In the genomic region with DNA sequence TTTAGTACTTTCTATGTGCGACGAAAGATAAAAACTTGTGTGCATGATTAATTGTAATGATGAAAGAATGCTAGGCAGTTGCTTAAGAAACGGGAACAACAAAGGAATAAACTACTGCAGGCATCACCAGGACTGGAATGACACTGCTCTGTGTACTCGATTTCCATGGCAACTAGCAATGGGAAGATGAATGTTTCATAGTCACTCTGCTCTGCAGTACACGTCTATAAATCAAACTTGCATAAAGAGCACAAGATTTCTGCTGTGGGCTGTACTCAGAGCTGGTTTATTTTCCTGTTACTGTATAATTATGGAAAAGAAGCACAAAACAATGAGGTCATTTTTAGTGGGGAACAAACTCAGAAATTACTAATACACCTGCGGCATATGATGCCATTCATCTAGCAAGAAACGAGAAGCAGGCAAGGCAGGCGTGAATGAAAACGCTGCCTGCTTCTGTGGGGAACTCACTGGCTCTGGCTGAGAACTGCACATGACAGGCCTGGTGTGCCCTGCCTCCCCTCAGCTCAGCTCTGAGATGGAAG, we compare ENCODE assay signal across 8 cellular contexts. TPM values are rescaled to one million over a fixed set of nuclear protein-coding genes. Genes with fewer than 3 reads are reported as not detected.
DNase-seq lines count a peak whose midpoint lies in the region; ATAC-seq and TF ChIP-seq lines count a peak whose summit lies in the region.

No MANE protein-coding gene starts in this region.

- no peak overlapping the region for H2AFZ ChIP-seq in OCI-LY7 (ENCODE audit: low read length)

- no peak overlapping the region for H3K27ac ChIP-seq in OCI-LY7 (ENCODE audit: low read depth, low read length, poor library complexity, severe bottlenecking)

- peak overlapping the region; percentile 78 for H3K9ac ChIP-seq in skeletal muscle satellite cell (ENCODE audit: low read depth, low read length)

- no peaks in the 10 kb centered on the region for H4K20me1 ChIP-seq in OCI-LY7 (ENCODE audit: insufficient read depth, low read length)

- H3K79me2 ChIP-seq in OCI-LY7 (ENCODE audit: insufficient read depth, low read depth, low read length): no peaks in the 10 kb centered on the region

- H3K4me2 ChIP-seq in skeletal muscle satellite cell (ENCODE audit: low read length): peak overlapping the region; percentile 50
- H3K4me2 ChIP-seq in OCI-LY7 (ENCODE audit: low read length): no peak overlapping the region

- no peaks in the 10 kb centered on the region for H3K9me2 ChIP-seq in OCI-LY7 (ENCODE audit: insufficient read depth, low read length)

- intact Hi-C loops in head of caudate nucleus (cut with DNase I) (loop anchor here (5.0 to 10.0 kb wide), 3 partner anchors 498 to 885 kb away; a partner anchor contains a TSS), OCI-LY7 (cut with micrococcal nuclease; ENCODE audit: unreplicated experiment) (no loop called here)

- TF ChIP-seq CTCF in OCI-LY7 (conservative IDR thresholded peaks at IDR 0.05; ENCODE audit: low read length): no peak

- H3K4me3 ChIP-seq in skeletal muscle satellite cell (ENCODE audit: low read length) (no peak overlapping the region), OCI-LY7 (ENCODE audit: low read depth, low read length, poor library complexity, severe bottlenecking) (no peak overlapping the region)

- no peaks in the 10 kb centered on the region for H3K36me3 ChIP-seq in skeletal muscle satellite cell (ENCODE audit: insufficient read depth, low read length)
- no peaks in the 10 kb centered on the region for H3K36me3 ChIP-seq in OCI-LY7 (ENCODE audit: insufficient read depth, low read length)

- POLR2A ChIA-PET in HEK293T (lab: Yijun Ruan, JAX): no interaction called here
- POLR2A ChIA-PET in OCI-LY7 (lab: Charles Lee): no interaction called here

- ATAC-seq in SK-N-SH treated with all-trans-retinoic acid at 6 μM for 48 hours: peak; percentile 89
- ATAC-seq in GM21723 (IDR thresholded peaks at IDR 0.05; ENCODE audit: unreplicated experiment): no peak
- ATAC-seq in GM21423 (IDR thresholded peaks at IDR 0.05; ENCODE audit: unreplicated experiment): no peak
- ATAC-seq in HG03045 (IDR thresholded peaks at IDR 0.05; ENCODE audit: unreplicated experiment): no peak

- no TSS peak for BruUV-seq in OCI-LY7 (replicated peaks; lab: Mats Ljungman, UMichigan)

- CTCF ChIA-PET in HEK293T (lab: Yijun Ruan, JAX) (interaction anchor here (0.6 to 1.1 kb wide), 2 partner anchors 136 to 872 kb away, joined by 3 to 4 read pairs; no protein-coding TSS in a partner anchor), OCI-LY7 (lab: Charles Lee; ENCODE audit: unreplicated experiment) (no interaction called here)

- no peaks in the 10 kb centered on the region for H3K9me3 ChIP-seq in skeletal muscle satellite cell (replicated peaks; ENCODE audit: low read length)
- H3K9me3 ChIP-seq in OCI-LY7 (ENCODE audit: low read length): no peaks in the 10 kb centered on the region

- H3K27me3 ChIP-seq in skeletal muscle satellite cell (ENCODE audit: control insufficient read depth, insufficient read depth, low read length): no peaks in the 10 kb centered on the region

- DNase-seq in HEK293T (ENCODE audit: extremely low spot score) (peak; percentile 26), head of caudate nucleus (peak in 39 of 42 donors; percentile 25 to 78 (median 49)), OCI-LY7 (ENCODE audit: low spot score) (no peak)

- H3K4me1 ChIP-seq in skeletal muscle satellite cell (ENCODE audit: control insufficient read depth, insufficient read depth, low read length): peaks cover 56% of the 10 kb centered on the region
- no peaks in the 10 kb centered on the region for H3K4me1 ChIP-seq in OCI-LY7 (ENCODE audit: insufficient read depth, low read length, poor library complexity, severe bottlenecking)

TF ChIP-seq in HEK293T, 16 proteins besides CTCF, POLR2A, EP300 and RAD21:
- TF ChIP-seq ARNT (IDR thresholded peaks at IDR 0.05) (no peak), L3MBTL2 (conservative IDR thresholded peaks at IDR 0.05) (no peak), SUZ12 (IDR thresholded peaks at IDR 0.05) (no peak), TARDBP (IDR thresholded peaks at IDR 0.05) (no peak), HDGF (IDR thresholded peaks at IDR 0.05; ENCODE audit: borderline replicate concordance) (no peak), FOXK2 (IDR thresholded peaks at IDR 0.05) (no peak), FOXA1 (IDR thresholded peaks at IDR 0.05) (no peak), NFRKB (IDR thresholded peaks at IDR 0.05) (no peak)
- TF ChIP-seq, protein P1, sequence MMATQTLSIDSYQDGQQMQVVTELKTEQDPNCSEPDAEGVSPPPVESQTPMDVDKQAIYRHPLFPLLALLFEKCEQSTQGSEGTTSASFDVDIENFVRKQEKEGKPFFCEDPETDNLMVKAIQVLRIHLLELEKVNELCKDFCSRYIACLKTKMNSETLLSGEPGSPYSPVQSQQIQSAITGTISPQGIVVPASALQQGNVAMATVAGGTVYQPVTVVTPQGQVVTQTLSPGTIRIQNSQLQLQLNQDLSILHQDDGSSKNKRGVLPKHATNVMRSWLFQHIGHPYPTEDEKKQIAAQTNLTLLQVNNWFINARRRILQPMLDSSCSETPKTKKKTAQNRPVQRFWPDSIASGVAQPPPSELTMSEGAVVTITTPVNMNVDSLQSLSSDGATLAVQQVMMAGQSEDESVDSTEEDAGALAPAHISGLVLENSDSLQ (IDR thresholded peaks at IDR 0.05): peak; percentile 71

TF ChIP-seq in SK-N-SH treated with all-trans-retinoic acid at 6 μM for 48 hours, 23 proteins besides CTCF, POLR2A, EP300 and RAD21:
- TF ChIP-seq ZNF70 (CRISPR knock-in tag; IDR thresholded peaks at IDR 0.05) (no peak), ISL1 (CRISPR knock-in tag; IDR thresholded peaks at IDR 0.05) (peak; percentile 81), RARB (CRISPR knock-in tag; IDR thresholded peaks at IDR 0.05) (no peak), ZC3H10 (CRISPR knock-in tag; IDR thresholded peaks at IDR 0.05) (0 out of 2 replicates have a peak, but pooled peaks have one; percentile 61), TCF4 (CRISPR knock-in tag; IDR thresholded peaks at IDR 0.05; ENCODE audit: borderline replicate concordance) (no peak), ESRRG (CRISPR knock-in tag; IDR thresholded peaks at IDR 0.05) (no peak), ZFP3 (CRISPR knock-in tag; IDR thresholded peaks at IDR 0.05) (no peak)
- TF ChIP-seq, protein P2, sequence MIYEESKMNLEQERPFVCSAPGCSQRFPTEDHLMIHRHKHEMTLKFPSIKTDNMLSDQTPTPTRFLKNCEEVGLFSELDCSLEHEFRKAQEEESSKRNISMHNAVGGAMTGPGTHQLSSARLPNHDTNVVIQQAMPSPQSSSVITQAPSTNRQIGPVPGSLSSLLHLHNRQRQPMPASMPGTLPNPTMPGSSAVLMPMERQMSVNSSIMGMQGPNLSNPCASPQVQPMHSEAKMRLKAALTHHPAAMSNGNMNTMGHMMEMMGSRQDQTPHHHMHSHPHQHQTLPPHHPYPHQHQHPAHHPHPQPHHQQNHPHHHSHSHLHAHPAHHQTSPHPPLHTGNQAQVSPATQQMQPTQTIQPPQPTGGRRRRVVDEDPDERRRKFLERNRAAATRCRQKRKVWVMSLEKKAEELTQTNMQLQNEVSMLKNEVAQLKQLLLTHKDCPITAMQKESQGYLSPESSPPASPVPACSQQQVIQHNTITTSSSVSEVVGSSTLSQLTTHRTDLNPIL (CRISPR knock-in tag; IDR thresholded peaks at IDR 0.05; ENCODE audit: low read depth): peak; percentile 76
- TF ChIP-seq, protein P3, sequence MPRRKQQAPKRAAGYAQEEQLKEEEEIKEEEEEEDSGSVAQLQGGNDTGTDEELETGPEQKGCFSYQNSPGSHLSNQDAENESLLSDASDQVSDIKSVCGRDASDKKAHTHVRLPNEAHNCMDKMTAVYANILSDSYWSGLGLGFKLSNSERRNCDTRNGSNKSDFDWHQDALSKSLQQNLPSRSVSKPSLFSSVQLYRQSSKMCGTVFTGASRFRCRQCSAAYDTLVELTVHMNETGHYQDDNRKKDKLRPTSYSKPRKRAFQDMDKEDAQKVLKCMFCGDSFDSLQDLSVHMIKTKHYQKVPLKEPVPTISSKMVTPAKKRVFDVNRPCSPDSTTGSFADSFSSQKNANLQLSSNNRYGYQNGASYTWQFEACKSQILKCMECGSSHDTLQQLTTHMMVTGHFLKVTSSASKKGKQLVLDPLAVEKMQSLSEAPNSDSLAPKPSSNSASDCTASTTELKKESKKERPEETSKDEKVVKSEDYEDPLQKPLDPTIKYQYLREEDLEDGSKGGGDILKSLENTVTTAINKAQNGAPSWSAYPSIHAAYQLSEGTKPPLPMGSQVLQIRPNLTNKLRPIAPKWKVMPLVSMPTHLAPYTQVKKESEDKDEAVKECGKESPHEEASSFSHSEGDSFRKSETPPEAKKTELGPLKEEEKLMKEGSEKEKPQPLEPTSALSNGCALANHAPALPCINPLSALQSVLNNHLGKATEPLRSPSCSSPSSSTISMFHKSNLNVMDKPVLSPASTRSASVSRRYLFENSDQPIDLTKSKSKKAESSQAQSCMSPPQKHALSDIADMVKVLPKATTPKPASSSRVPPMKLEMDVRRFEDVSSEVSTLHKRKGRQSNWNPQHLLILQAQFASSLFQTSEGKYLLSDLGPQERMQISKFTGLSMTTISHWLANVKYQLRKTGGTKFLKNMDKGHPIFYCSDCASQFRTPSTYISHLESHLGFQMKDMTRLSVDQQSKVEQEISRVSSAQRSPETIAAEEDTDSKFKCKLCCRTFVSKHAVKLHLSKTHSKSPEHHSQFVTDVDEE (CRISPR knock-in tag; IDR thresholded peaks at IDR 0.05): no peak

RNA-seq across cellular contexts. Expression of a gene that starts 41.8 kb away (rescaled TPM):
- 3.8 and 7.2 TPM in 2 replicates for total RNA-seq in skeletal muscle satellite cell (2012; rRNA removed)
- total RNA-seq in OCI-LY7 (2014; rRNA removed; shearing (Covaris generic)): 9.3 and 10.7 TPM in 2 replicates
- 26.6 and 29.5 TPM in 2 replicates for total RNA-seq in OCI-LY7 (2022)

RNA-seq across cellular contexts. Expression of a gene that starts 43.0 kb away (rescaled TPM):
- total RNA-seq in skeletal muscle satellite cell (2012; rRNA removed): 18.5 and 22.9 TPM in 2 replicates
- total RNA-seq in OCI-LY7 (2014; rRNA removed; shearing (Covaris generic)): 65.9 and 67.2 TPM in 2 replicates
- 71.1 and 75.3 TPM in 2 replicates for total RNA-seq in OCI-LY7 (2022)
